In the genomic region with DNA sequence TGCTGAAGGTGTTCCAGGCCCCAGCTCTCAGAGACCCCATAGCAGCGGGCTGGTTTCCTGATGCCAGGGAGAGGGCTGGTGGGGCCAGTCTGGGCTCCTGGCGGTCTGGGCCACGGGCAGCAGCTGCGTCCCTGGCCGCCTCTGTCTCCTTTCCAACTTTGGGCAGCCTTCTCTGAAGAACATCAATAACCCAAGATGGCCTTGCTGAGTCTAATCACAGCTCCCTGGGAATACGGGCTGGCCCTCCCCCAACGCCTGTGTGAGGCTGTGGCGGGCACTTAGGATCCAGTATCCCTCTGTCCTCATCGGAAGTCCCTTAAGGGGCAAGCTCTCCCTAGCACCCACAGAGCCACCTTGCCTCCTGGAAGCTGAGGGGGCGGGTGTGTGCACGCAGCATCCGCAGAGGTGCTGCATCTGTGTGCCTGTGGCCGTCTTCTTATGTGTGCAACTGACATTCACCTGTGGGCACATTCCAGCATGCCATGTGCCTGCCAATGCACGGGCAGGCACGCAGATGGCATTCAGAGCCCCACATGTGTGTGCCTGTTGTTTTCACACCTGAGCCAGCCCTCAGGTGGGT, we compare ENCODE assay signal across 2 cellular contexts.
TF ChIP-seq lines count a peak whose summit lies in the region.

No MANE protein-coding gene starts in this region.

TF ChIP-seq in K562, 482 proteins besides CTCF, POLR2A, EP300 and RAD21:
- TF ChIP-seq, protein P1, sequence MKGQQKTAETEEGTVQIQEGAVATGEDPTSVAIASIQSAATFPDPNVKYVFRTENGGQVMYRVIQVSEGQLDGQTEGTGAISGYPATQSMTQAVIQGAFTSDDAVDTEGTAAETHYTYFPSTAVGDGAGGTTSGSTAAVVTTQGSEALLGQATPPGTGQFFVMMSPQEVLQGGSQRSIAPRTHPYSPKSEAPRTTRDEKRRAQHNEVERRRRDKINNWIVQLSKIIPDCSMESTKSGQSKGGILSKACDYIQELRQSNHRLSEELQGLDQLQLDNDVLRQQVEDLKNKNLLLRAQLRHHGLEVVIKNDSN (CRISPR knock-in tag; IDR thresholded peaks at IDR 0.05), result peak; percentile 7; the same call in 1 of the 2 replicates
- no peak for TF ChIP-seq ELK3 (CRISPR knock-in tag; IDR thresholded peaks at IDR 0.05)

TF ChIP-seq in HepG2, 621 proteins besides CTCF, POLR2A, EP300 and RAD21:
- no peak for TF ChIP-seq IKZF4 (CRISPR knock-in tag; IDR thresholded peaks at IDR 0.05; ENCODE audit: borderline replicate concordance, low read depth, not compliant biosample characterization)
- 0 out of 2 replicates have a peak, but pooled peaks have one; percentile 49 for TF ChIP-seq ZBTB7B (CRISPR knock-in tag; IDR thresholded peaks at IDR 0.05)
- no peak for TF ChIP-seq HDAC2 (CRISPR knock-in tag; IDR thresholded peaks at IDR 0.05)
- TF ChIP-seq MIXL1 (CRISPR knock-in tag; IDR thresholded peaks at IDR 0.05), result no peak
- TF ChIP-seq ZNF292 (CRISPR knock-in tag; IDR thresholded peaks at IDR 0.05; ENCODE audit: borderline replicate concordance, low read depth), result peak; percentile 42; the same call in 1 of the 2 replicates
- TF ChIP-seq ZNF883 (CRISPR knock-in tag; IDR thresholded peaks at IDR 0.05; ENCODE audit: not compliant biosample characterization), result peak; percentile 34
- 0 out of 2 replicates have a peak, but pooled peaks have one; percentile 17 for TF ChIP-seq HNRNPL (IDR thresholded peaks at IDR 0.05; ENCODE audit: low read depth, low read length)
- TF ChIP-seq ZNF687 (CRISPR knock-in tag; IDR thresholded peaks at IDR 0.05), result peak; percentile 35; the same call in 1 of the 2 replicates
- TF ChIP-seq, protein P2, sequence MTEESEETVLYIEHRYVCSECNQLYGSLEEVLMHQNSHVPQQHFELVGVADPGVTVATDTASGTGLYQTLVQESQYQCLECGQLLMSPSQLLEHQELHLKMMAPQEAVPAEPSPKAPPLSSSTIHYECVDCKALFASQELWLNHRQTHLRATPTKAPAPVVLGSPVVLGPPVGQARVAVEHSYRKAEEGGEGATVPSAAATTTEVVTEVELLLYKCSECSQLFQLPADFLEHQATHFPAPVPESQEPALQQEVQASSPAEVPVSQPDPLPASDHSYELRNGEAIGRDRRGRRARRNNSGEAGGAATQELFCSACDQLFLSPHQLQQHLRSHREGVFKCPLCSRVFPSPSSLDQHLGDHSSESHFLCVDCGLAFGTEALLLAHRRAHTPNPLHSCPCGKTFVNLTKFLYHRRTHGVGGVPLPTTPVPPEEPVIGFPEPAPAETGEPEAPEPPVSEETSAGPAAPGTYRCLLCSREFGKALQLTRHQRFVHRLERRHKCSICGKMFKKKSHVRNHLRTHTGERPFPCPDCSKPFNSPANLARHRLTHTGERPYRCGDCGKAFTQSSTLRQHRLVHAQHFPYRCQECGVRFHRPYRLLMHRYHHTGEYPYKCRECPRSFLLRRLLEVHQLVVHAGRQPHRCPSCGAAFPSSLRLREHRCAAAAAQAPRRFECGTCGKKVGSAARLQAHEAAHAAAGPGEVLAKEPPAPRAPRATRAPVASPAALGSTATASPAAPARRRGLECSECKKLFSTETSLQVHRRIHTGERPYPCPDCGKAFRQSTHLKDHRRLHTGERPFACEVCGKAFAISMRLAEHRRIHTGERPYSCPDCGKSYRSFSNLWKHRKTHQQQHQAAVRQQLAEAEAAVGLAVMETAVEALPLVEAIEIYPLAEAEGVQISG (CRISPR knock-in tag; IDR thresholded peaks at IDR 0.05), result no peak
- TF ChIP-seq SETDB1 (CRISPR knock-in tag; IDR thresholded peaks at IDR 0.05; ENCODE audit: borderline replicate concordance), result no peak
